In the genomic region with DNA sequence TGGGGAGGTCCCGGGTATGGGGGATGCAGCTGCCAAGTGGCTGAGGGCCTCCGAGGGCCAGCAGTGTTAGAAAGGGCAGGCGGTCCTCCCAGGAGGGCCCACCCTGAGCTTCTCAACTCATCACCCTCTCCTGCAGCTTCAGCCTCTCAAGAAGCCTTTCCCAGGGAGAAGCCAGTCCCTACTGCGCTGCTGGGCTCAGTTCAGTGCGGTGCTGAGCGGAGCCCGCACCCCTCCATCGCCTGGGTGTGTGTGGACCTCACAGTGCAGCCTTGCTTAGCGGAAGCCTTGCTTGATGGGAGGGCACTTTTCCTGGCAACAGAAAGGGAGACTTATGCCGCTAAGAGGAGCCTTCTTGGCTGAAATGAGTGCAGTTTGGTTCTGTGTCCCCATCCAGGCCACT, we compare ENCODE assay signal across 18 cellular contexts.
"Had no signal": no experiment of that assay in that cellular context is flagged by ENCODE, and none has a peak within 500 bp of the region (broad histone marks: within the 10 kb centered on the region; RNA-seq: fewer than 3 reads in every experiment).

No MANE protein-coding gene starts in this region.

- H3K27ac Mint-ChIP-seq: activated B cell treated with CpG ODN at 0.5 μM for 24 hours; activated CD8-positive, alpha-beta memory T cell treated with anti-CD3 and anti-CD28 coated beads, Interleukin-2, amount 10 ng/mL, durations not matched to agents 7 days and 5 days; activated naive CD8-positive, alpha-beta T cell treated with anti-CD3 and anti-CD28 coated beads for 36 hours; activated T-cell treated with anti-CD3 and anti-CD28 coated beads, Interleukin-2, amount 50 U/mL, for 72 hours; activated T-helper 17 cell treated with anti-CD3 and anti-CD28 coated beads, Interleukin-2, amount 50 U/mL, for 72 hours; T-cell had no signal

- DNase-seq: activated CD4-positive, CD25-positive, alpha-beta regulatory T cell treated with anti-CD3 and anti-CD28 coated beads, Interleukin-2, amount 50 U/mL, for 72 hours; amniotic stem cell; aorta; brain microvascular endothelial cell; MV-4-11; NCI-H1436 treated with DMSO at 0.1 percent for 48 hours; NCI-H524 treated with DMSO at 0.1 percent for 48 hours; SIG-M5; T-helper 9 cell had no signal

- H3K9me3 Mint-ChIP-seq: activated B cell treated with CpG ODN at 0.5 μM for 24 hours; activated CD4-positive, alpha-beta memory T cell treated with anti-CD3 and anti-CD28 coated beads, Interleukin-2, amount 10 ng/mL, durations not matched to agents 7 days and 5 days; activated naive CD8-positive, alpha-beta T cell treated with anti-CD3 and anti-CD28 coated beads for 36 hours; activated T-cell treated with anti-CD3 and anti-CD28 coated beads, Interleukin-2, amount 50 U/mL, for 72 hours; activated T-helper 17 cell treated with anti-CD3 and anti-CD28 coated beads, Interleukin-2, amount 50 U/mL, for 72 hours; T-cell had no signal

- H3K36me3 Mint-ChIP-seq: activated CD8-positive, alpha-beta memory T cell treated with anti-CD3 and anti-CD28 coated beads, Interleukin-2, amount 10 ng/mL, durations not matched to agents 7 days and 5 days; T-cell had no signal

- H3K36me3 ChIP-seq: brain microvascular endothelial cell had no signal

- H3K4me3 Mint-ChIP-seq: activated B cell treated with CpG ODN at 0.5 μM for 24 hours; activated CD4-positive, alpha-beta memory T cell treated with anti-CD3 and anti-CD28 coated beads, Interleukin-2, amount 10 ng/mL, durations not matched to agents 7 days and 5 days; activated CD8-positive, alpha-beta memory T cell treated with anti-CD3 and anti-CD28 coated beads, Interleukin-2, amount 10 ng/mL, durations not matched to agents 7 days and 5 days; activated naive CD8-positive, alpha-beta T cell treated with anti-CD3 and anti-CD28 coated beads for 36 hours; activated T-cell treated with anti-CD3 and anti-CD28 coated beads, Interleukin-2, amount 50 U/mL, for 72 hours; activated T-helper 17 cell treated with anti-CD3 and anti-CD28 coated beads, Interleukin-2, amount 50 U/mL, for 72 hours; T-cell had no signal

- H3K27me3 ChIP-seq: brain microvascular endothelial cell had no signal

- H3K27ac ChIP-seq: brain microvascular endothelial cell, VCaP had no signal

- ATAC-seq: activated CD8-positive, alpha-beta memory T cell treated with anti-CD3 and anti-CD28 coated beads, Interleukin-2, amount 10 ng/mL, durations not matched to agents 7 days and 5 days; activated T-helper 17 cell treated with anti-CD3 and anti-CD28 coated beads, Interleukin-2, amount 50 U/mL, for 72 hours; Right ventricle myocardium inferior; T-cell had no signal

- H3K4me1 Mint-ChIP-seq: activated T-helper 17 cell treated with anti-CD3 and anti-CD28 coated beads, Interleukin-2, amount 50 U/mL, for 72 hours had no signal

- H3K27me3 Mint-ChIP-seq: activated B cell treated with CpG ODN at 0.5 μM for 24 hours; activated CD4-positive, alpha-beta memory T cell treated with anti-CD3 and anti-CD28 coated beads, Interleukin-2, amount 10 ng/mL, durations not matched to agents 7 days and 5 days; activated CD8-positive, alpha-beta memory T cell treated with anti-CD3 and anti-CD28 coated beads, Interleukin-2, amount 10 ng/mL, durations not matched to agents 7 days and 5 days; activated naive CD8-positive, alpha-beta T cell treated with anti-CD3 and anti-CD28 coated beads for 36 hours; activated T-helper 17 cell treated with anti-CD3 and anti-CD28 coated beads, Interleukin-2, amount 50 U/mL, for 72 hours; T-cell had no signal
